ENCODE assay signal across 1 cellular context in the genomic region with DNA sequence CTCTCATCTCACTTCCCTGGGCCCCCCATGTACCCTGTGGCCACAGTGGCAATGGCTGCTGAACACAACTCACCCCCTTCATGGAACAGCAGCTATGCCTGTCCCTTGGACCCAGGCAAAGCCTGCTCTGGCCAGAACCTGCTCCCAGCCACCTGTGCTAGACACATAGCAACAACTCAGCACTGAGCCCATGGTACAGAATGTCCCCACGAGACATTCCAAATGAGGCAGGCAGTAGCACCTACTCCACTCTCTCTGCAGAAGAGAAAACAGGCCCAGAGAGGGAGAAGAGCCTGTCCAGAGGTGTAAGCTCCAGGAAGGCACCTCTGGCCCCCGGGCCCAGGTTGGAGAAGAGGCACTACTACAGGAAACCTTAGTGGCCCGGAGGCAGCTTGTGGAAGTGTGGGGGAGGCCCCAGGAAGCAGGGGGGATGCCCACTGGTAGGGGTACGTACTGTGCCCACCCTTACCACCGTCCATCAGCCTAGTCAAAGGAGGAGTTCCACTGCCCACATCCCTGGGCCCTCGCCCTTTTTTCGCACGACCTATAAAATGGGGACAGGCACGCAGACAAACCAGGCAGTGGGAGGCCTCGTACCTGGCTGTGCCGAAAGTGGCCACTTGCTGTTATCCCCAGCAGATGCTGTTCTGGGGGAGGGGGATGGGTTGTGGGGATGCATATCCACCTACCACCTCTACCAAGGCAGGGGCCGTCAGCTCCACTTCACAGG.
TF ChIP-seq lines count a peak whose summit lies in the region.

No MANE protein-coding gene starts in this region.

TF ChIP-seq in HepG2, 621 proteins besides CTCF, POLR2A, EP300 and RAD21 (continued from another document):
- TF ChIP-seq ZNF225 (CRISPR knock-in tag; IDR thresholded peaks at IDR 0.05) (no peak), GATAD2A (CRISPR knock-in tag; IDR thresholded peaks at IDR 0.05) (no peak), ZNF33A (CRISPR knock-in tag; IDR thresholded peaks at IDR 0.05; ENCODE audit: borderline replicate concordance) (no peak), SMAD1 (CRISPR knock-in tag; IDR thresholded peaks at IDR 0.05; ENCODE audit: borderline replicate concordance, low read depth) (no peak), HOXA3 (CRISPR knock-in tag; IDR thresholded peaks at IDR 0.05) (no peak), TCF7L2 (IDR thresholded peaks at IDR 0.05; ENCODE audit: low read depth, low read length) (no peak), HOXA7 (CRISPR knock-in tag; IDR thresholded peaks at IDR 0.05) (no peak), NKX3-1 (CRISPR knock-in tag; IDR thresholded peaks at IDR 0.05) (no peak), FOXC1 (CRISPR knock-in tag; IDR thresholded peaks at IDR 0.05; ENCODE audit: borderline replicate concordance) (0 out of 2 replicates have a peak, but pooled peaks have one; percentile 49), AKAP8 (CRISPR knock-in tag; IDR thresholded peaks at IDR 0.05) (0 out of 2 replicates have a peak, but pooled peaks have one; percentile 3), TAF1 (CRISPR knock-in tag; IDR thresholded peaks at IDR 0.05) (no peak), ZNF605 (CRISPR knock-in tag; IDR thresholded peaks at IDR 0.05) (no peak), NAIF1 (CRISPR knock-in tag; IDR thresholded peaks at IDR 0.05; ENCODE audit: borderline replicate concordance) (no peak), ZFAT (CRISPR knock-in tag; conservative IDR thresholded peaks at IDR 0.05) (no peak), TCF12 (IDR thresholded peaks at IDR 0.05) (no peak), TCF12 (CRISPR knock-in tag; IDR thresholded peaks at IDR 0.05) (no peak), ZNF224 (CRISPR knock-in tag; IDR thresholded peaks at IDR 0.05) (no peak), ZNF136 (CRISPR knock-in tag; IDR thresholded peaks at IDR 0.05; ENCODE audit: low read depth) (no peak), ZC3H4 (CRISPR knock-in tag; IDR thresholded peaks at IDR 0.05; ENCODE audit: borderline replicate concordance) (no peak), POLR2G (IDR thresholded peaks at IDR 0.05; ENCODE audit: low read depth, low read length) (peak; percentile 19; the same call in 1 of the 2 replicates), SP2 (CRISPR knock-in tag; IDR thresholded peaks at IDR 0.05) (no peak), ZIK1 (CRISPR knock-in tag; IDR thresholded peaks at IDR 0.05; ENCODE audit: borderline replicate concordance, low read depth) (no peak)
- TF ChIP-seq, protein P1, sequence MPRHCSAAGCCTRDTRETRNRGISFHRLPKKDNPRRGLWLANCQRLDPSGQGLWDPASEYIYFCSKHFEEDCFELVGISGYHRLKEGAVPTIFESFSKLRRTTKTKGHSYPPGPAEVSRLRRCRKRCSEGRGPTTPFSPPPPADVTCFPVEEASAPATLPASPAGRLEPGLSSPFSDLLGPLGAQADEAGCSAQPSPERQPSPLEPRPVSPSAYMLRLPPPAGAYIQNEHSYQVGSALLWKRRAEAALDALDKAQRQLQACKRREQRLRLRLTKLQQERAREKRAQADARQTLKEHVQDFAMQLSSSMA (CRISPR knock-in tag; IDR thresholded peaks at IDR 0.05), result no peak
- TF ChIP-seq, protein P2, sequence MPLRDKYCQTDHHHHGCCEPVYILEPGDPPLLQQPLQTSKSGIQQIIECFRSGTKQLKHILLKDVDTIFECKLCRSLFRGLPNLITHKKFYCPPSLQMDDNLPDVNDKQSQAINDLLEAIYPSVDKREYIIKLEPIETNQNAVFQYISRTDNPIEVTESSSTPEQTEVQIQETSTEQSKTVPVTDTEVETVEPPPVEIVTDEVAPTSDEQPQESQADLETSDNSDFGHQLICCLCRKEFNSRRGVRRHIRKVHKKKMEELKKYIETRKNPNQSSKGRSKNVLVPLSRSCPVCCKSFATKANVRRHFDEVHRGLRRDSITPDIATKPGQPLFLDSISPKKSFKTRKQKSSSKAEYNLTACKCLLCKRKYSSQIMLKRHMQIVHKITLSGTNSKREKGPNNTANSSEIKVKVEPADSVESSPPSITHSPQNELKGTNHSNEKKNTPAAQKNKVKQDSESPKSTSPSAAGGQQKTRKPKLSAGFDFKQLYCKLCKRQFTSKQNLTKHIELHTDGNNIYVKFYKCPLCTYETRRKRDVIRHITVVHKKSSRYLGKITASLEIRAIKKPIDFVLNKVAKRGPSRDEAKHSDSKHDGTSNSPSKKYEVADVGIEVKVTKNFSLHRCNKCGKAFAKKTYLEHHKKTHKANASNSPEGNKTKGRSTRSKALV (CRISPR knock-in tag; IDR thresholded peaks at IDR 0.05), result no peak
- TF ChIP-seq, protein P3, sequence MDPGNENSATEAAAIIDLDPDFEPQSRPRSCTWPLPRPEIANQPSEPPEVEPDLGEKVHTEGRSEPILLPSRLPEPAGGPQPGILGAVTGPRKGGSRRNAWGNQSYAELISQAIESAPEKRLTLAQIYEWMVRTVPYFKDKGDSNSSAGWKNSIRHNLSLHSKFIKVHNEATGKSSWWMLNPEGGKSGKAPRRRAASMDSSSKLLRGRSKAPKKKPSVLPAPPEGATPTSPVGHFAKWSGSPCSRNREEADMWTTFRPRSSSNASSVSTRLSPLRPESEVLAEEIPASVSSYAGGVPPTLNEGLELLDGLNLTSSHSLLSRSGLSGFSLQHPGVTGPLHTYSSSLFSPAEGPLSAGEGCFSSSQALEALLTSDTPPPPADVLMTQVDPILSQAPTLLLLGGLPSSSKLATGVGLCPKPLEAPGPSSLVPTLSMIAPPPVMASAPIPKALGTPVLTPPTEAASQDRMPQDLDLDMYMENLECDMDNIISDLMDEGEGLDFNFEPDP (CRISPR knock-in tag; conservative IDR thresholded peaks at IDR 0.05), result 0 out of 2 replicates have a peak, but pooled peaks have one; percentile 45
- TF ChIP-seq, protein P4, sequence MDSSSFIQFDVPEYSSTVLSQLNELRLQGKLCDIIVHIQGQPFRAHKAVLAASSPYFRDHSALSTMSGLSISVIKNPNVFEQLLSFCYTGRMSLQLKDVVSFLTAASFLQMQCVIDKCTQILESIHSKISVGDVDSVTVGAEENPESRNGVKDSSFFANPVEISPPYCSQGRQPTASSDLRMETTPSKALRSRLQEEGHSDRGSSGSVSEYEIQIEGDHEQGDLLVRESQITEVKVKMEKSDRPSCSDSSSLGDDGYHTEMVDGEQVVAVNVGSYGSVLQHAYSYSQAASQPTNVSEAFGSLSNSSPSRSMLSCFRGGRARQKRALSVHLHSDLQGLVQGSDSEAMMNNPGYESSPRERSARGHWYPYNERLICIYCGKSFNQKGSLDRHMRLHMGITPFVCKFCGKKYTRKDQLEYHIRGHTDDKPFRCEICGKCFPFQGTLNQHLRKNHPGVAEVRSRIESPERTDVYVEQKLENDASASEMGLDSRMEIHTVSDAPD (CRISPR knock-in tag; IDR thresholded peaks at IDR 0.05), result no peak
